Comparison of ENCODE assay signal across 23 cellular contexts in the genomic region with DNA sequence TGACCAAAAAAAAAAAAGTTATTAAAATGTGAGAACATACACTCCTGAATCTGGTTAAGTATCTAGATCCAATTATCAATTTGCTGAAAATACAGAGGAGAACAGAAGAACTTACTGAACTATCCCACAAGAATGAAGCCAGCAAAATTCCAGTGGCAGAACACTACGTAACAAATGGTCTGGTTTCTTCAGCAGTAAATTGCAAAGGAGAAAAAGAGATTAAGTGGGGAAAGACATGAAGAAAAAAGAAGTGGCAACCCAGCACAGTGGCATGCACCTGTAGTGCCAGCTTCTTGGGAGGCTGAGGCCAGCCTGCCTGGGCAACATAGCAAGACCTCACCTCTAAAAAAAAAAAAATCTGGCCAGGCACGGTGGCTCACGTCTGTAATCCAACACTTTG.
"Had no signal": no experiment of that assay in that cellular context is flagged by ENCODE, and none has a peak within 500 bp of the region (broad histone marks: within the 10 kb centered on the region; RNA-seq: fewer than 3 reads in every experiment).

No MANE protein-coding gene starts in this region.

- DNase-seq: hypothalamus; immature natural killer cell; left ventricle myocardium inferior; mesendoderm; naive B cell; natural killer cell; ovary; retina; right cardiac atrium; small intestine; spleen; stimulated activated CD4-positive, alpha-beta T cell treated with anti-CD3 and anti-CD28 coated beads, Interleukin-4, amount 100 ng/mL, for 24 hours; stimulated activated naive CD4-positive, alpha-beta T cell treated with Interleukin-2 at 50 U/mL for 16 hours; stimulated activated naive CD8-positive, alpha-beta T cell treated with anti-CD3 and anti-CD28 coated beads, Interleukin-15, amount 100 ng/mL, for 72 hours; substantia nigra; uterus had no signal

- H3K4me1 Mint-ChIP-seq: immature natural killer cell; mesothelial cell of epicardium; naive B cell; natural killer cell; stimulated activated memory B cell treated with anti-CD40 and anti-IgM and Interleukin-4, amounts not matched to agents 10 μg/mL and 1 μg/mL and 100 μg/mL, for 72 hours; stimulated activated naive CD8-positive, alpha-beta T cell treated with anti-CD3 and anti-CD28 coated beads, Interleukin-15, amount 100 ng/mL, for 72 hours had no signal

- H3K36me3 Mint-ChIP-seq: natural killer cell had no signal

- H3K4me3 ChIP-seq: left ventricle myocardium inferior, lung, ovary, prostate gland, spleen, tibial nerve, uterus had no signal

- ATAC-seq: natural killer cell; right cardiac atrium; sciatic nerve; stimulated activated naive CD8-positive, alpha-beta T cell treated with anti-CD3 and anti-CD28 coated beads, Interleukin-15, amount 100 ng/mL, for 72 hours had no signal

- H3K27me3 Mint-ChIP-seq: naive B cell; stimulated activated memory B cell treated with anti-CD40 and anti-IgM and Interleukin-4, amounts not matched to agents 10 μg/mL and 1 μg/mL and 100 μg/mL, for 72 hours; stimulated activated naive CD8-positive, alpha-beta T cell treated with anti-CD3 and anti-CD28 coated beads, Interleukin-15, amount 100 ng/mL, for 72 hours; type B pancreatic cell had no signal

- H3K27ac Mint-ChIP-seq: mesothelial cell of epicardium; natural killer cell; stimulated activated memory B cell treated with anti-CD40 and anti-IgM and Interleukin-4, amounts not matched to agents 10 μg/mL and 1 μg/mL and 100 μg/mL, for 72 hours; type B pancreatic cell had no signal

- H3K27ac ChIP-seq: left ventricle myocardium inferior, ovary, prostate gland, spleen, tibial nerve, uterus had no signal

- H3K9me3 ChIP-seq: ovary, prostate gland, uterus had no signal

- H3K27me3 ChIP-seq: ovary, spleen, tibial nerve, uterus had no signal

- H3K36me3 ChIP-seq: ovary, prostate gland, uterus had no signal

- H3K9me3 Mint-ChIP-seq: type B pancreatic cell had no signal

- H3K4me3 Mint-ChIP-seq: immature natural killer cell; mesothelial cell of epicardium; naive B cell; natural killer cell; stimulated activated memory B cell treated with anti-CD40 and anti-IgM and Interleukin-4, amounts not matched to agents 10 μg/mL and 1 μg/mL and 100 μg/mL, for 72 hours; stimulated activated naive CD8-positive, alpha-beta T cell treated with anti-CD3 and anti-CD28 coated beads, Interleukin-15, amount 100 ng/mL, for 72 hours; type B pancreatic cell had no signal

- H3K4me1 ChIP-seq: left ventricle myocardium inferior, prostate gland, spleen, tibial nerve, uterus had no signal
